In the genomic region with DNA sequence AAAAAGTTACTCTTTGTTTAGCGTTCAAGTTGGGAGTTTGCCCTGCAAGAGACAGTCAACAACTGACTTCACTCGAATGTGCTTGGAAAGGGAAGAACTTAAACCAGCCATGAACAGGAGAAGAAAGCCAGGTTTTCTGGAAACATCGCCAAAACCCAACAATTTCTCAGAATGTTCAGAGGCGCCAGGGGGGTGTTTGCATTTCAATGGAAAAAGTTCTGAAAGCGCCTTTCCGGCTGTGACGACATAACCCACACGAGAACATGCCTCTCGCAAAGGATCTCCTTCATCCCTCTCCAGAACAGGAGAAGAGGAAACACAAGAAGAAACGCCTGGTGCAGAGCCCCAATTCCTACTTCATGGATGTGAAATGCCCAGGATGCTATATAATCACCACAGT, we compare ENCODE assay signal across 15 cellular contexts.
DNase-seq lines count a peak whose midpoint lies in the region; ATAC-seq lines count a peak whose summit lies in the region.
"Had no signal": no experiment of that assay in that cellular context is flagged by ENCODE, and none has a peak within 500 bp of the region (broad histone marks: within the 10 kb centered on the region; RNA-seq: fewer than 3 reads in every experiment).

No MANE protein-coding gene starts in this region.

- POLR2A ChIA-PET in naive thymus-derived CD8-positive, alpha-beta T cell (lab: Charles Lee): no interaction called here

- no peak overlapping the region for H3K27ac Mint-ChIP-seq in activated CD4-positive, alpha-beta T cell treated with anti-CD3 and anti-CD28 coated beads, Interleukin-2, amount 10 ng/mL, durations not matched to agents 24 days and 14 days
- no peak overlapping the region for H3K27ac Mint-ChIP-seq in naive thymus-derived CD8-positive, alpha-beta T cell
- H3K27ac Mint-ChIP-seq: CD8-positive, alpha-beta memory T cell; HFFc6 had no signal

- no peaks in the 10 kb centered on the region for H3K36me3 Mint-ChIP-seq in activated CD4-positive, alpha-beta T cell treated with anti-CD3 and anti-CD28 coated beads, Interleukin-2, amount 10 ng/mL, durations not matched to agents 24 days and 14 days (ENCODE audit: low read depth)
- H3K36me3 Mint-ChIP-seq in naive thymus-derived CD8-positive, alpha-beta T cell: no peaks in the 10 kb centered on the region
- H3K36me3 Mint-ChIP-seq: CD8-positive, alpha-beta memory T cell had no signal

- no peaks in the 10 kb centered on the region for H3K4me1 Mint-ChIP-seq in activated CD4-positive, alpha-beta T cell treated with anti-CD3 and anti-CD28 coated beads, Interleukin-2, amount 10 ng/mL, durations not matched to agents 24 days and 14 days
- H3K4me1 Mint-ChIP-seq in naive thymus-derived CD8-positive, alpha-beta T cell: no peaks in the 10 kb centered on the region
- H3K4me1 Mint-ChIP-seq: CD8-positive, alpha-beta memory T cell had no signal

- H3K27me3 Mint-ChIP-seq in activated CD4-positive, alpha-beta T cell treated with anti-CD3 and anti-CD28 coated beads, Interleukin-2, amount 10 ng/mL, durations not matched to agents 24 days and 14 days: peaks cover 2% of the 10 kb centered on the region
- H3K27me3 Mint-ChIP-seq in naive thymus-derived CD8-positive, alpha-beta T cell: no peaks in the 10 kb centered on the region

- no peaks in the 10 kb centered on the region for H3K9me3 Mint-ChIP-seq in activated CD4-positive, alpha-beta T cell treated with anti-CD3 and anti-CD28 coated beads, Interleukin-2, amount 10 ng/mL, durations not matched to agents 24 days and 14 days
- peaks cover 0 to 3% (median 0%) of the 10 kb centered on the region in 9 donors for H3K9me3 Mint-ChIP-seq in naive thymus-derived CD8-positive, alpha-beta T cell
- H3K9me3 Mint-ChIP-seq: HFFc6 had no signal

- intact Hi-C loops in activated CD4-positive, alpha-beta T cell treated with anti-CD3 and anti-CD28 coated beads, Interleukin-2, amount 10 ng/mL, durations not matched to agents 24 days and 14 days (cut with micrococcal nuclease): no loop called here

- ATAC-seq in naive thymus-derived CD8-positive, alpha-beta T cell: no peak
- no peak for ATAC-seq in GM18867 (IDR thresholded peaks at IDR 0.05; ENCODE audit: unreplicated experiment)

- peak; percentile 34 for DNase-seq in activated CD4-positive, alpha-beta T cell treated with anti-CD3 and anti-CD28 coated beads, Interleukin-2, amount 10 ng/mL, durations not matched to agents 24 days and 14 days
- DNase-seq in activated CD4-positive, alpha-beta T cell treated with anti-CD3 and anti-CD28 coated beads, Interleukin-2, amount 50 U/mL, for 48 hours: no peak
- DNase-seq in caudate nucleus (lab: John Stamatoyannopoulos, UW) (peak in 15 of 61 donors; percentile 1 to 64 (median 6)), globus pallidus (ENCODE audit: low spot score) (peak; percentile 66), putamen (ENCODE audit: low spot score) (peak; percentile 55), kidney glomerular epithelial cell (lab: John Stamatoyannopoulos, UW) (no peak)
- no peak for DNase-seq in naive thymus-derived CD8-positive, alpha-beta T cell
- DNase-seq: CD8-positive, alpha-beta memory T cell; DMS53; HCEC 1CT; HFFc6; IMR-90 had no signal

- peak overlapping the region; percentile 54 for H3K27ac ChIP-seq in caudate nucleus (ENCODE audit: low read depth, low read length)
- H3K27ac ChIP-seq: 22Rv1, BLaER1 had no signal

- no peak overlapping the region for H3K4me3 Mint-ChIP-seq in activated CD4-positive, alpha-beta T cell treated with anti-CD3 and anti-CD28 coated beads, Interleukin-2, amount 10 ng/mL, durations not matched to agents 24 days and 14 days
- H3K4me3 Mint-ChIP-seq in naive thymus-derived CD8-positive, alpha-beta T cell: no peak overlapping the region
- H3K4me3 Mint-ChIP-seq: CD8-positive, alpha-beta memory T cell; HFFc6 had no signal

Comparison
In these comparisons a context has a peak if more than half of its experiments do, and no peak if none do; other contexts are left out.
1. DNase-seq: peak in activated CD4-positive, alpha-beta T cell treated with anti-CD3 and anti-CD28 coated beads, Interleukin-2, amount 10 ng/mL, durations not matched to agents 24 days and 14 days (single experiment), globus pallidus (single experiment) and putamen (single experiment); none in activated CD4-positive, alpha-beta T cell treated with anti-CD3 and anti-CD28 coated beads, Interleukin-2, amount 50 U/mL, for 48 hours (0 of 2), naive thymus-derived CD8-positive, alpha-beta T cell (0 of 10) and kidney glomerular epithelial cell (single experiment).